ENCODE assay signal across 10 cellular contexts in genomic region chr3:11300970-11301369, GRCh38. TPM values are rescaled to one million over a fixed set of nuclear protein-coding genes. Genes with fewer than 3 reads are reported as not detected.
DNase-seq lines count a peak whose midpoint lies in the region; ATAC-seq and TF ChIP-seq lines count a peak whose summit lies in the region.
"Had no signal": no experiment of that assay in that cellular context is flagged by ENCODE, and none has a peak within 500 bp of the region (broad histone marks: within the 10 kb centered on the region; RNA-seq: fewer than 3 reads in every experiment).

No MANE protein-coding gene starts in this region.

- H3K27ac ChIP-seq in fibroblast of lung (ENCODE audit: insufficient read depth, low read length), result no peak overlapping the region

- H3K9ac ChIP-seq in fibroblast of lung (ENCODE audit: insufficient read depth, low read length), result no peak overlapping the region

- ATAC-seq in GM18499 (IDR thresholded peaks at IDR 0.05; ENCODE audit: insufficient read depth, unreplicated experiment), result peak; percentile 58
- peak; percentile 93 for ATAC-seq in GM21447 (IDR thresholded peaks at IDR 0.05; ENCODE audit: unreplicated experiment)
- ATAC-seq in HG03378 (IDR thresholded peaks at IDR 0.05; ENCODE audit: unreplicated experiment), result peak; percentile 80

- no peaks in the 10 kb centered on the region for H3K27me3 ChIP-seq in fibroblast of lung (ENCODE audit: control insufficient read depth, insufficient read depth, low read length)

- DNase-seq in fibroblast of lung (ENCODE audit: low read depth in 2 of 2) (peak; percentile 30 to 70), NOMO-1 treated with DMSO at 0.1 percent for 48 hours (lab: John Stamatoyannopoulos, UW; ENCODE audit: unreplicated experiment) (no peak), DMS153 (lab: John Stamatoyannopoulos, UW) (no peak)
- DNase-seq in activated naive CD4-positive, alpha-beta T cell (lab: John Stamatoyannopoulos, UW), result no peak
- no peak for DNase-seq in activated T-cell treated with anti-CD3 and anti-CD28 coated beads, Interleukin-2, amount 50 U/mL, for 1 hour
- DNase-seq: DMS 273 treated with DMSO at 0.1 percent for 48 hours, SHP77 had no signal

- no peaks in the 10 kb centered on the region for H4K20me1 ChIP-seq in fibroblast of lung (ENCODE audit: control insufficient read depth, extremely low read depth, insufficient read depth, low read length)

- no peak overlapping the region for H3K4me3 ChIP-seq in fibroblast of lung (replicated peaks in 1 of 4; ENCODE audit: control extremely low read depth in 1 of 4, insufficient read depth in 1 of 4, low read depth in 3 of 4, low read length in 4 of 4)

- H2AFZ ChIP-seq in fibroblast of lung (ENCODE audit: low read length), result no peak overlapping the region

- H3K9me3 ChIP-seq in fibroblast of lung (ENCODE audit: control insufficient read depth, insufficient read depth, low read depth, low read length), result no peaks in the 10 kb centered on the region

- no peak overlapping the region for H3K4me2 ChIP-seq in fibroblast of lung (ENCODE audit: extremely low read depth, insufficient read depth, low read length)

- peaks cover 4% of the 10 kb centered on the region for H3K79me2 ChIP-seq in fibroblast of lung (ENCODE audit: control insufficient read depth, insufficient read depth, low read length)

- no peaks in the 10 kb centered on the region for H3K4me1 ChIP-seq in fibroblast of lung (ENCODE audit: control insufficient read depth, extremely low read depth, insufficient read depth, low read length)

- TF ChIP-seq CTCF in fibroblast of lung (conservative IDR thresholded peaks at IDR 0.05 in 1 of 2, IDR thresholded peaks at IDR 0.05 in 1 of 2; ENCODE audit: low read depth in 1 of 2, low read length in 2 of 2), result no peak

- H3K36me3 ChIP-seq in fibroblast of lung (ENCODE audit: control insufficient read depth, insufficient read depth, low read length), result peaks cover 4% of the 10 kb centered on the region

RNA-seq across cellular contexts. Expression of gene ATG7, which starts 28.8 kb away (rescaled TPM):
- 56.5 and 60.9 TPM in 2 replicates for total RNA-seq in fibroblast of lung
- 50.8 and 61.5 TPM in 2 replicates for polyA plus RNA-seq in fibroblast of lung
- 25.4 and 35.0 TPM in 2 replicates for polyA plus RNA-seq in fibroblast of lung (2012)
- polyA minus RNA-seq in fibroblast of lung (ENCODE audit: low replicate concordance), result 81.8 and 91.1 TPM in 2 replicates

Comparison
In these comparisons a context has a peak if more than half of its experiments do, and no peak if none do; other contexts are left out.
1. DNase-seq: peak in fibroblast of lung (2 of 2); none in NOMO-1 treated with DMSO at 0.1 percent for 48 hours (single experiment), DMS153 (single experiment), activated naive CD4-positive, alpha-beta T cell (0 of 4) and activated T-cell treated with anti-CD3 and anti-CD28 coated beads, Interleukin-2, amount 50 U/mL, for 1 hour (single experiment).
2. Peak in every context shown above with its lines, with median percentiles within 50 percentile points of each other: ATAC-seq.